Comparison of ENCODE assay signal across 1 cellular context in genomic region chr13:99655351-99656091, GRCh38.
TF ChIP-seq lines count a peak whose summit lies in the region.

No MANE protein-coding gene starts in this region.

TF ChIP-seq in GM23338, 12 proteins besides CTCF, POLR2A, EP300 and RAD21 (continued from another document):
- no peak for TF ChIP-seq ZNF462 (CRISPR knock-in tag; IDR thresholded peaks at IDR 0.05)
